8 cellular contexts compared by ENCODE assay signal in genomic region chr1:97920832-97921571, GRCh38. TPM values are rescaled to one million over a fixed set of nuclear protein-coding genes. Genes with fewer than 3 reads are reported as not detected.
A peak's percentile ranks its signal among the peaks of the same experiment; 100 is the strongest.
DNase-seq lines count a peak whose midpoint lies in the region; ATAC-seq and TF ChIP-seq lines count a peak whose summit lies in the region.

Gene DPYD (minus strand): TSS chr1:97921034. CDS start chr1:97920922, 112 bp downstream.

- intact Hi-C loops in A673 (cut with micrococcal nuclease; ENCODE audit: unreplicated experiment): loop anchor here (5.0 kb wide), 1 partner anchor 126 kb away; no protein-coding TSS in a partner anchor
- intact Hi-C loops in mammary epithelial cell (cut with micrococcal nuclease): loop anchor here (1.0 to 5.0 kb wide), 5 partner anchors 17 to 548 kb away; no protein-coding TSS in a partner anchor
- intact Hi-C loops in spleen (cut with DNase I; ENCODE audit: low total_unique reads): no loop called here

- H2AFZ ChIP-seq in mammary epithelial cell (ENCODE audit: low read depth, low read length): peak within 1 kb of the TSS; percentile 86

- CTCF ChIA-PET in A673 (lab: Charles Lee): no interaction called here
- CTCF ChIA-PET in mammary epithelial cell (lab: Charles Lee; ENCODE audit: low non-redundant PET): interaction anchor here (0.6 to 0.7 kb wide), 2 partner anchors 67 to 548 kb away, joined by 3 to 12 read pairs; no protein-coding TSS in a partner anchor

- peak within 1 kb of the TSS; percentile 88 to 95 (median 93) for H3K27ac Mint-ChIP-seq in immature natural killer cell

- peak within 1 kb of the TSS; percentile 86 for H3K4me2 ChIP-seq in mammary epithelial cell (ENCODE audit: insufficient read depth, low read depth, low read length)

- H3K27me3 ChIP-seq in A673 (replicated peaks; ENCODE audit: insufficient read depth, low read depth, low read length, poor library complexity): no peaks in the 10 kb centered on the region
- H3K27me3 ChIP-seq in WERI-Rb-1 (ENCODE audit: insufficient read depth, low read depth, severe bottlenecking): no peaks in the 10 kb centered on the region
- H3K27me3 ChIP-seq in mammary epithelial cell (ENCODE audit: insufficient read depth, low read length): no peaks in the 10 kb centered on the region
- no peaks in the 10 kb centered on the region for H3K27me3 ChIP-seq in spleen (replicated peaks in 1 of 7)

- H3K79me2 ChIP-seq in mammary epithelial cell (ENCODE audit: insufficient read depth, low read length): peaks cover 46% of the 10 kb centered on the region

- peak within 1 kb of the TSS; percentile 96 to 98 (median 97) for H3K4me3 Mint-ChIP-seq in immature natural killer cell

- POLR2A ChIA-PET in A673 (lab: Charles Lee; ENCODE audit: low non-redundant PET): interaction anchor here (0.5 to 1.5 kb wide), 2 partner anchors 14 to 73 kb away, joined by 3 to 7 read pairs; no protein-coding TSS in a partner anchor

- no peaks in the 10 kb centered on the region for H3K36me3 ChIP-seq in A673 (ENCODE audit: insufficient read depth, low read length, poor library complexity, severe bottlenecking)
- no peaks in the 10 kb centered on the region for H3K36me3 ChIP-seq in WERI-Rb-1
- no peaks in the 10 kb centered on the region for H3K36me3 ChIP-seq in mammary epithelial cell (ENCODE audit: insufficient read depth, low read length)
- H3K36me3 ChIP-seq in spleen: no peaks in the 10 kb centered on the region

- in situ Hi-C loops in mammary epithelial cell (cut with MboI; ENCODE audit: low sequenced_read_pairs in 2 of 2): no loop called here

- 0% methylated on average over 20 of the region's 50 CpGs for whole genome bisulfite sequencing in mammary epithelial cell (ENCODE audit: low coverage, missing lambda C conversion rate)
- 0 to 1% (median 1%) methylated on average over 15 to 50 of the region's 50 CpGs for whole genome bisulfite sequencing in spleen, 5 donors

- BruUV-seq in A673 (replicated peaks; lab: Mats Ljungman, UMichigan) (no TSS peak), mammary epithelial cell (replicated peaks; lab: Mats Ljungman, UMichigan) (no TSS peak)

- peak within 1 kb of the TSS; percentile 87 for H3K9ac ChIP-seq in mammary epithelial cell (ENCODE audit: insufficient read depth, low read length)

- H3K4me1 Mint-ChIP-seq in immature natural killer cell: peaks cover 43 to 63% of the 10 kb centered on the region in 2 donors

- no peaks in the 10 kb centered on the region for H3K9me3 Mint-ChIP-seq in immature natural killer cell

- peaks cover 3 to 9% (median 4%) of the 10 kb centered on the region in 3 donors for H3K27me3 Mint-ChIP-seq in immature natural killer cell (ENCODE audit: low read depth in 3 of 3)

- no peaks in the 10 kb centered on the region for H3K36me3 Mint-ChIP-seq in immature natural killer cell

- TF ChIP-seq CTCF in A673 (conservative IDR thresholded peaks at IDR 0.05; ENCODE audit: low read depth, low read length) (no peak), WERI-Rb-1 (IDR thresholded peaks at IDR 0.05; ENCODE audit: low read depth, low read length) (no peak), mammary epithelial cell (conservative IDR thresholded peaks at IDR 0.05 in 1 of 2, IDR thresholded peaks at IDR 0.05 in 1 of 2; ENCODE audit: extremely low read depth in 1 of 2, insufficient read depth in 1 of 2, low read depth in 1 of 2, low read length in 2 of 2) (no peak), spleen (IDR thresholded peaks at IDR 0.05 in 8 of 11, conservative IDR thresholded peaks at IDR 0.05 in 3 of 11) (peak in 1 of 11 experiments; percentile 15)

- no peaks in the 10 kb centered on the region for H4K20me1 ChIP-seq in mammary epithelial cell (ENCODE audit: insufficient read depth, low read length)

- H3K4me3 ChIP-seq in A673 (ENCODE audit: low read depth, low read length, poor library complexity, severe bottlenecking) (peak within 1 kb of the TSS; percentile 84), WERI-Rb-1 (ENCODE audit: low read depth, low read length) (peak within 1 kb of the TSS; percentile 82), mammary epithelial cell (replicated peaks in 1 of 3; ENCODE audit: insufficient read depth in 1 of 3, low read depth in 2 of 3, low read length in 3 of 3) (peak within 1 kb of the TSS; percentile 73 to 100 (median 99)), spleen (peak within 1 kb of the TSS; percentile 60 to 87 (median 80))

- TF ChIP-seq POLR2A in spleen (IDR thresholded peaks at IDR 0.05): peak; percentile 40 to 71 (median 65)

- H3K4me1 ChIP-seq in A673 (ENCODE audit: insufficient read depth, low read length, poor library complexity, severe bottlenecking) (peaks cover 20% of the 10 kb centered on the region), mammary epithelial cell (ENCODE audit: insufficient read depth, low read length) (peaks cover 17% of the 10 kb centered on the region), spleen (peaks cover 0 to 49% (median 31%) of the 10 kb centered on the region in 6 donors)

- no peaks in the 10 kb centered on the region for H3K9me3 ChIP-seq in A673 (ENCODE audit: low read depth, low read length, poor library complexity, severe bottlenecking)
- H3K9me3 ChIP-seq in WERI-Rb-1 (ENCODE audit: severe bottlenecking): no peaks in the 10 kb centered on the region
- no peaks in the 10 kb centered on the region for H3K9me3 ChIP-seq in mammary epithelial cell (replicated peaks; ENCODE audit: insufficient read depth, low read length)
- no peaks in the 10 kb centered on the region for H3K9me3 ChIP-seq in spleen

- peak within 1 kb of the TSS; percentile 67 for H3K27ac ChIP-seq in A673 (ENCODE audit: low read depth, low read length, poor library complexity, severe bottlenecking)
- peak within 1 kb of the TSS; percentile 70 for H3K27ac ChIP-seq in WERI-Rb-1
- H3K27ac ChIP-seq in mammary epithelial cell (ENCODE audit: insufficient read depth, low read depth, low read length): peak within 1 kb of the TSS; percentile 72
- peak within 1 kb of the TSS; percentile 86 to 98 (median 96) for H3K27ac ChIP-seq in spleen

- dilution Hi-C loops in mammary epithelial cell (cut with HindIII; ENCODE audit: low sequenced_read_pairs): no loop called here

- peak; percentile 96 for DNase-seq in A673 (ENCODE audit: low spot score)
- peak; percentile 91 for DNase-seq in NCI-H2171 treated with DMSO at 0.1 percent for 48 hours (lab: John Stamatoyannopoulos, UW)
- DNase-seq in WERI-Rb-1: peak; percentile 91
- DNase-seq in mammary epithelial cell: peak; percentile 81
- DNase-seq in immature natural killer cell: peak; percentile 78 to 83 (median 83)
- DNase-seq in spleen: peak; percentile 97

- peak; percentile 82 for ATAC-seq in GM18870 (IDR thresholded peaks at IDR 0.05; ENCODE audit: unreplicated experiment)
- peak; percentile 84 for ATAC-seq in HG03108 (IDR thresholded peaks at IDR 0.05; ENCODE audit: unreplicated experiment)

RNA-seq across cellular contexts. Expression of gene DPYD, which starts in this region (rescaled TPM):
- total RNA-seq in A673 (2021) (10.8 and 13.4 TPM in 2 replicates), mammary epithelial cell (10 to 100 TPM; 16.8 to 24.3 TPM), spleen (100 to 1,000 TPM in 2 of 7 donors, 10 to 100 TPM in 5; 54.0 to 114 (median 97.6) TPM)
- polyA plus RNA-seq in mammary epithelial cell (8.8 TPM), immature natural killer cell (10 to 100 TPM; 23.0 to 35.9 (median 30.8) TPM), spleen (10 to 100 TPM in 1 of 3 donors, 1 to 10 TPM in 2; 7.3 to 12.4 (median 8.7) TPM)
- polyA minus RNA-seq in mammary epithelial cell: 20.5 TPM

Comparison
In these comparisons a context has a peak if more than half of its experiments do, and no peak if none do; other contexts are left out.
1. Peak in every context shown above with its lines: DNase-seq, ATAC-seq, H3K4me3 ChIP-seq and H3K27ac ChIP-seq.